1 cellular context compared by ENCODE assay signal in genomic region chr6:33667072-33667471, GRCh38.
TF ChIP-seq lines count a peak whose summit lies in the region.

No MANE protein-coding gene starts in this region.

TF ChIP-seq in HepG2, 621 proteins besides CTCF, POLR2A, EP300 and RAD21:
- TF ChIP-seq, protein P1, sequence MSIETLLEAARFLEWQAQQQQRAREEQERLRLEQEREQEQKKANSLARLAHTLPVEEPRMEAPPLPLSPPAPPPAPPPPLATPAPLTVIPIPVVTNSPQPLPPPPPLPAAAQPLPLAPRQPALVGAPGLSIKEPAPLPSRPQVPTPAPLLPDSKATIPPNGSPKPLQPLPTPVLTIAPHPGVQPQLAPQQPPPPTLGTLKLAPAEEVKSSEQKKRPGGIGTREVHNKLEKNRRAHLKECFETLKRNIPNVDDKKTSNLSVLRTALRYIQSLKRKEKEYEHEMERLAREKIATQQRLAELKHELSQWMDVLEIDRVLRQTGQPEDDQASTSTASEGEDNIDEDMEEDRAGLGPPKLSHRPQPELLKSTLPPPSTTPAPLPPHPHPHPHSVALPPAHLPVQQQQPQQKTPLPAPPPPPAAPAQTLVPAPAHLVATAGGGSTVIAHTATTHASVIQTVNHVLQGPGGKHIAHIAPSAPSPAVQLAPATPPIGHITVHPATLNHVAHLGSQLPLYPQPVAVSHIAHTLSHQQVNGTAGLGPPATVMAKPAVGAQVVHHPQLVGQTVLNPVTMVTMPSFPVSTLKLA (IDR thresholded peaks at IDR 0.05), result peak; percentile 45
- TF ChIP-seq TSC22D2 (CRISPR knock-in tag; IDR thresholded peaks at IDR 0.05; ENCODE audit: borderline replicate concordance) (no peak), ZBTB33 (CRISPR knock-in tag; IDR thresholded peaks at IDR 0.05) (peak; percentile 81)
